In genomic region chr21:14116080-14116481, GRCh38 we compare ENCODE assay signal across 11 cellular contexts.
DNase-seq lines count a peak whose midpoint lies in the region; ATAC-seq and TF ChIP-seq lines count a peak whose summit lies in the region.
"Had no signal": no experiment of that assay in that cellular context is flagged by ENCODE, and none has a peak within 500 bp of the region (broad histone marks: within the 10 kb centered on the region; RNA-seq: fewer than 3 reads in every experiment).

No MANE protein-coding gene starts in this region.

- peaks cover 0 to 2% (median 0%) of the 10 kb centered on the region in 5 donors for H3K9me3 Mint-ChIP-seq in CD8-positive, alpha-beta memory T cell

- no peaks in the 10 kb centered on the region for H3K36me3 Mint-ChIP-seq in CD8-positive, alpha-beta memory T cell

- H3K27ac ChIP-seq in CD8-positive, alpha-beta memory T cell (ENCODE audit: low read depth, low read length): no peak overlapping the region
- H3K27ac ChIP-seq in OCI-LY7 (ENCODE audit: low read depth, low read length, poor library complexity, severe bottlenecking): no peak overlapping the region
- H3K27ac ChIP-seq: SJCRH30 had no signal

- intact Hi-C loops in OCI-LY7 (cut with micrococcal nuclease; ENCODE audit: unreplicated experiment): no loop called here

- POLR2A ChIA-PET in CD8-positive, alpha-beta memory T cell (lab: Charles Lee): no interaction called here
- POLR2A ChIA-PET in OCI-LY7 (lab: Charles Lee): no interaction called here

- H3K36me3 ChIP-seq in CD8-positive, alpha-beta memory T cell (ENCODE audit: insufficient read depth, low read length): no peaks in the 10 kb centered on the region
- H3K36me3 ChIP-seq in OCI-LY7 (ENCODE audit: insufficient read depth, low read length): peaks cover 5% of the 10 kb centered on the region; the same call in 1 of the 2 replicates
- H3K36me3 ChIP-seq: SJCRH30 had no signal

- H3K4me1 ChIP-seq in CD8-positive, alpha-beta memory T cell (ENCODE audit: insufficient read depth, low read length): peaks cover 8% of the 10 kb centered on the region
- H3K4me1 ChIP-seq in OCI-LY7 (ENCODE audit: insufficient read depth, low read length, poor library complexity, severe bottlenecking): peaks cover 11% of the 10 kb centered on the region
- H3K4me1 ChIP-seq: SJCRH30 had no signal

- DNase-seq in germinal center (ENCODE audit: low spot score) (peak; percentile 8), cerebellum (ENCODE audit: low spot score) (no peak), OCI-LY7 (ENCODE audit: low spot score) (no peak), retina (no peak)
- DNase-seq in CD8-positive, alpha-beta memory T cell: no peak
- DNase-seq: NCI-H345, SJCRH30 had no signal

- H3K9me2 ChIP-seq in OCI-LY7 (ENCODE audit: insufficient read depth, low read length): no peaks in the 10 kb centered on the region

- no peak for TF ChIP-seq CTCF in OCI-LY7 (conservative IDR thresholded peaks at IDR 0.05; ENCODE audit: low read length)

- no peak overlapping the region for H3K4me2 ChIP-seq in OCI-LY7 (ENCODE audit: low read length)

- CTCF ChIA-PET in CD8-positive, alpha-beta memory T cell (lab: Charles Lee): no interaction called here
- CTCF ChIA-PET in OCI-LY7 (lab: Charles Lee; ENCODE audit: unreplicated experiment): no interaction called here

- H3K9me3 ChIP-seq in CD8-positive, alpha-beta memory T cell (ENCODE audit: low read length): no peaks in the 10 kb centered on the region
- H3K9me3 ChIP-seq in OCI-LY7 (ENCODE audit: low read length): no peaks in the 10 kb centered on the region
- H3K9me3 ChIP-seq: SJCRH30 had no signal

- no peaks in the 10 kb centered on the region for H3K79me2 ChIP-seq in OCI-LY7 (ENCODE audit: insufficient read depth, low read depth, low read length)

- H4K20me1 ChIP-seq in OCI-LY7 (ENCODE audit: insufficient read depth, low read length): no peaks in the 10 kb centered on the region

- peak; percentile 92 for ATAC-seq in GM18868 (IDR thresholded peaks at IDR 0.05; ENCODE audit: unreplicated experiment)
- peak; percentile 74 for ATAC-seq in GM21515 (IDR thresholded peaks at IDR 0.05; ENCODE audit: unreplicated experiment)
- ATAC-seq in HG03066 (IDR thresholded peaks at IDR 0.05; ENCODE audit: low read depth, unreplicated experiment): peak; percentile 67

- H3K4me1 Mint-ChIP-seq in CD8-positive, alpha-beta memory T cell: peaks cover 6 to 14% (median 8%) of the 10 kb centered on the region in 3 donors
- H3K4me1 Mint-ChIP-seq: nephron had no signal

- H2AFZ ChIP-seq in OCI-LY7 (ENCODE audit: low read length): no peak overlapping the region

- no peak overlapping the region for H3K4me3 Mint-ChIP-seq in CD8-positive, alpha-beta memory T cell
- H3K4me3 Mint-ChIP-seq: nephron had no signal

- BruUV-seq in OCI-LY7 (replicated peaks; lab: Mats Ljungman, UMichigan): no TSS peak

- H3K27ac Mint-ChIP-seq in CD8-positive, alpha-beta memory T cell: no peak overlapping the region
- H3K27ac Mint-ChIP-seq: nephron had no signal

- H3K4me3 ChIP-seq in CD8-positive, alpha-beta memory T cell (ENCODE audit: low read length): no peak overlapping the region
- no peak overlapping the region for H3K4me3 ChIP-seq in OCI-LY7 (ENCODE audit: low read depth, low read length, poor library complexity, severe bottlenecking)
- H3K4me3 ChIP-seq: SJCRH30 had no signal

- no peaks in the 10 kb centered on the region for H3K27me3 ChIP-seq in CD8-positive, alpha-beta memory T cell (ENCODE audit: insufficient read depth, low read length, poor library complexity, severe bottlenecking)
- H3K27me3 ChIP-seq: SJCRH30 had no signal

- peaks cover 0 to 2% of the 10 kb centered on the region in 2 donors for H3K27me3 Mint-ChIP-seq in CD8-positive, alpha-beta memory T cell
